Comparison of ENCODE assay signal across 10 cellular contexts in genomic region chr3:49278548-49278947, GRCh38. TPM values are rescaled to one million over a fixed set of nuclear protein-coding genes. Genes with fewer than 3 reads are reported as not detected.
DNase-seq lines count a peak whose midpoint lies in the region; ATAC-seq and TF ChIP-seq lines count a peak whose summit lies in the region.
"Had no signal": no experiment of that assay in that cellular context is flagged by ENCODE, and none has a peak within 500 bp of the region (broad histone marks: within the 10 kb centered on the region; RNA-seq: fewer than 3 reads in every experiment).

No MANE protein-coding gene starts in this region.

- no peak overlapping the region for H3K14ac ChIP-seq in H9 (ENCODE audit: insufficient read depth, low read length)

- H3K23ac ChIP-seq in H9 (ENCODE audit: insufficient read length, low read depth, low read length), result no peak overlapping the region

- peaks cover 8 to 58% (median 31%) of the 10 kb centered on the region in 3 experiments; a peak in 6 of 7 replicates for H3K36me3 Mint-ChIP-seq in H9 (ENCODE audit: insufficient read depth in 1 of 3, low read depth in 3 of 3)
- peaks cover 61% of the 10 kb centered on the region for H3K36me3 Mint-ChIP-seq in activated CD8-positive, alpha-beta T cell treated with anti-CD3 and anti-CD28 coated beads, Interleukin-2, amount 10 ng/mL, durations not matched to agents 7 days and 5 days (ENCODE audit: low read depth)

- H2BK120ac ChIP-seq in H9 (ENCODE audit: low read depth, low read length, poor library complexity, severe bottlenecking), result no peak overlapping the region

- H3K9me3 ChIP-seq in H9 (ENCODE audit: control insufficient read depth, low read depth, low read length), result no peaks in the 10 kb centered on the region
- H3K9me3 ChIP-seq in left lung, result no peaks in the 10 kb centered on the region
- H3K9me3 ChIP-seq in stomach smooth muscle (ENCODE audit: control insufficient read depth in 2 of 2, low read length in 2 of 2), result no peaks in the 10 kb centered on the region

- DNase-seq in H9, result no peak
- DNase-seq in activated CD8-positive, alpha-beta T cell treated with anti-CD3 and anti-CD28 coated beads, Interleukin-2, amount 10 ng/mL, durations not matched to agents 7 days and 5 days, result no peak
- no peak for DNase-seq in left lung
- DNase-seq in H4 (ENCODE audit: low spot score), result no peak
- no peak for DNase-seq in stimulated activated CD4-positive, alpha-beta T cell treated with anti-CD3 and anti-CD28 coated beads, Interleukin-2, amount 100 ng/mL, for 48 hours
- DNase-seq in GM10266 (ENCODE audit: extremely low spot score), result no peak
- DNase-seq: DND-41, NCI-H69 had no signal

- no peak overlapping the region for H3K4me3 ChIP-seq in left lung
- no peak overlapping the region for H3K4me3 ChIP-seq in stomach smooth muscle (ENCODE audit: low read length in 2 of 2)

- no peak overlapping the region for H4K5ac ChIP-seq in H9 (ENCODE audit: insufficient read length, low read depth, low read length)

- H3K4me3 Mint-ChIP-seq in H9, result no peak overlapping the region
- H3K4me3 Mint-ChIP-seq in activated CD8-positive, alpha-beta T cell treated with anti-CD3 and anti-CD28 coated beads, Interleukin-2, amount 10 ng/mL, durations not matched to agents 7 days and 5 days, result no peak overlapping the region

- no peaks in the 10 kb centered on the region for H3K4me1 Mint-ChIP-seq in H9
- peaks cover 38% of the 10 kb centered on the region for H3K4me1 Mint-ChIP-seq in activated CD8-positive, alpha-beta T cell treated with anti-CD3 and anti-CD28 coated beads, Interleukin-2, amount 10 ng/mL, durations not matched to agents 7 days and 5 days (ENCODE audit: low read depth)

- no peak overlapping the region for H2BK15ac ChIP-seq in H9 (ENCODE audit: low read depth, low read length)

- no peak overlapping the region for H2BK5ac ChIP-seq in H9 (ENCODE audit: insufficient read length, low read length)

- H3K79me1 ChIP-seq in H9 (ENCODE audit: insufficient read depth, low read depth, low read length, poor library complexity, severe bottlenecking), result no peaks in the 10 kb centered on the region

- H3K4me1 ChIP-seq in H9 (ENCODE audit: insufficient read depth, low read length) (no peaks in the 10 kb centered on the region), left lung (peaks cover 13 to 44% of the 10 kb centered on the region in 2 donors), stomach smooth muscle (ENCODE audit: control insufficient read depth, insufficient read depth, low read length) (peaks cover 21% of the 10 kb centered on the region)

- H3K4me2 ChIP-seq in H9 (ENCODE audit: insufficient read depth, insufficient read length, low read length), result no peak overlapping the region

- WGBS in H9 (ENCODE audit: extremely low coverage, insufficient read length, low lambda C conversion rate), result no CpG with 5 or more reads among the region's 4 CpGs

- H3K9me3 Mint-ChIP-seq in H9, result no peaks in the 10 kb centered on the region
- no peaks in the 10 kb centered on the region for H3K9me3 Mint-ChIP-seq in activated CD8-positive, alpha-beta T cell treated with anti-CD3 and anti-CD28 coated beads, Interleukin-2, amount 10 ng/mL, durations not matched to agents 7 days and 5 days (ENCODE audit: insufficient read depth)

- H3T11ph ChIP-seq in H9 (ENCODE audit: low read length), result no peak overlapping the region

- H3K18ac ChIP-seq in H9 (ENCODE audit: insufficient read length, low read depth, low read length), result no peak overlapping the region

- peaks cover 0 to 62% of the 10 kb centered on the region in 2 donors for H3K36me3 ChIP-seq in left lung
- peaks cover 10 to 15% of the 10 kb centered on the region in 2 donors for H3K36me3 ChIP-seq in stomach smooth muscle (ENCODE audit: control insufficient read depth in 2 of 2, insufficient read depth in 2 of 2, low read length in 2 of 2)

- H3K9ac ChIP-seq in H9 (ENCODE audit: extremely low read depth, insufficient read length, low read length) (no peak overlapping the region), stomach smooth muscle (ENCODE audit: low read length in 2 of 2) (no peak overlapping the region)

- H2BK12ac ChIP-seq in H9 (ENCODE audit: insufficient read length, low read depth, low read length), result no peak overlapping the region

- POLR2A ChIA-PET in activated CD8-positive, alpha-beta T cell treated with anti-CD3 and anti-CD28 coated beads, Interleukin-2, amount 10 ng/mL, durations not matched to agents 7 days and 5 days (lab: Charles Lee), result interaction anchor here (0.8 kb wide), 1 partner anchor 61 kb away, joined by 3 read pairs; the partner anchor contains the start of gene USP4

- H3K27me3 ChIP-seq in H9 (ENCODE audit: insufficient read depth, low read length) (no peaks in the 10 kb centered on the region), left lung (no peaks in the 10 kb centered on the region), stomach smooth muscle (ENCODE audit: control insufficient read depth in 1 of 2, insufficient read depth in 2 of 2, low read length in 2 of 2) (no peaks in the 10 kb centered on the region)

- H4K8ac ChIP-seq in H9 (replicated peaks; ENCODE audit: insufficient read length, low read depth, low read length), result no peak overlapping the region

- no peak overlapping the region for H2AFZ ChIP-seq in H9 (ENCODE audit: low read length)

- no peaks in the 10 kb centered on the region for H3K27me3 Mint-ChIP-seq in H9 (ENCODE audit: low read depth)
- H3K27me3 Mint-ChIP-seq in activated CD8-positive, alpha-beta T cell treated with anti-CD3 and anti-CD28 coated beads, Interleukin-2, amount 10 ng/mL, durations not matched to agents 7 days and 5 days (ENCODE audit: low read depth), result no peaks in the 10 kb centered on the region

- H3K27ac Mint-ChIP-seq in H9, result 0 out of 7 replicates have a peak overlapping the region, but pooled peaks of 2 of the 3 experiments have one; percentile 14 to 18
- peak overlapping the region; percentile 81 for H3K27ac Mint-ChIP-seq in activated CD8-positive, alpha-beta T cell treated with anti-CD3 and anti-CD28 coated beads, Interleukin-2, amount 10 ng/mL, durations not matched to agents 7 days and 5 days

- no peak overlapping the region for H3K56ac ChIP-seq in H9 (ENCODE audit: insufficient read length, low read depth, low read length)

- H3K4ac ChIP-seq in H9 (ENCODE audit: low read depth, low read length), result no peak overlapping the region

- H2AK5ac ChIP-seq in H9 (ENCODE audit: insufficient read length, low read length), result no peak overlapping the region

- H4K91ac ChIP-seq in H9 (ENCODE audit: insufficient read length, low read depth, low read length), result no peak overlapping the region

- no peaks in the 10 kb centered on the region for H4K20me1 ChIP-seq in H9 (ENCODE audit: control insufficient read depth, insufficient read depth, insufficient read length)

- CTCF ChIA-PET in activated CD8-positive, alpha-beta T cell treated with anti-CD3 and anti-CD28 coated beads, Interleukin-2, amount 10 ng/mL, durations not matched to agents 7 days and 5 days (lab: Charles Lee), result interaction anchor here (1.2 to 1.7 kb wide), 3 partner anchors 107 to 177 kb away, joined by 3 to 9 read pairs (median 4); partner anchors contain the start of gene KLHDC8B

- H3K23me2 ChIP-seq in H9 (ENCODE audit: insufficient read length, low read depth, low read length, poor library complexity, severe bottlenecking), result peaks cover 2% of the 10 kb centered on the region

- H3K27ac ChIP-seq in H9 (ENCODE audit: insufficient read length, low read depth, low read length) (no peak overlapping the region), left lung (peak overlapping the region; percentile 61 to 84), stomach smooth muscle (ENCODE audit: low read length) (peak overlapping the region; percentile 37)
- H3K27ac ChIP-seq: HL-60 had no signal

- H2BK20ac ChIP-seq in H9 (ENCODE audit: low read depth, low read length, poor library complexity, severe bottlenecking), result no peak overlapping the region

- TF ChIP-seq CTCF in H9 (conservative IDR thresholded peaks at IDR 0.05) (no peak), left lung (IDR thresholded peaks at IDR 0.05) (no peak), GM10266 (IDR thresholded peaks at IDR 0.05; ENCODE audit: control insufficient read depth, insufficient read depth, low read depth, missing control alignments) (no peak)

- H3K79me2 ChIP-seq in H9 (ENCODE audit: insufficient read depth, low read length), result no peaks in the 10 kb centered on the region

- intact Hi-C loops in left lung (cut with DNase I), result no loop called here

- ATAC-seq in activated CD8-positive, alpha-beta T cell treated with anti-CD3 and anti-CD28 coated beads, Interleukin-2, amount 10 ng/mL, durations not matched to agents 7 days and 5 days, result no peak
- no peak for ATAC-seq in left lung

RNA-seq across cellular contexts. Expression of gene C3orf62, which starts 1.5 kb away (rescaled TPM):
- total RNA-seq in H9 (2021) (4.5 and 4.6 TPM in 2 replicates), left lung (1 to 10 TPM; 4.2 to 9.8 TPM)
- 10 to 100 TPM; 10.4 to 11.1 TPM for total RNA-seq in activated CD8-positive, alpha-beta T cell treated with anti-CD3 and anti-CD28 coated beads, Interleukin-2, amount 10 ng/mL, durations not matched to agents 7 days and 5 days
- total RNA-seq in H4 (2014; rRNA removed; shearing (Covaris generic)), result 0.16 and 0.97 TPM in 2 replicates
